1 cellular context compared by ENCODE assay signal in genomic region chr13:48037346-48038173, GRCh38.
A peak's percentile ranks its signal among the peaks of the same experiment; 100 is the strongest.
TF ChIP-seq lines count a peak whose summit lies in the region.

Gene NUDT15, plus strand, starts transcription at chr13:48037726. Its CDS starts 21 bp downstream, at chr13:48037747.

TF ChIP-seq in HepG2, 621 proteins besides CTCF, POLR2A, EP300 and RAD21 (continued from another document and continues in another):
- TF ChIP-seq BRF2 (CRISPR knock-in tag; IDR thresholded peaks at IDR 0.05) (peak; percentile 83; the same call in 1 of the 2 replicates), PREB (CRISPR knock-in tag; IDR thresholded peaks at IDR 0.05) (0 out of 2 replicates have a peak, but pooled peaks have one; percentile 19), ZNF207 (IDR thresholded peaks at IDR 0.05; ENCODE audit: borderline replicate concordance) (no peak), SMARCC2 (IDR thresholded peaks at IDR 0.05) (no peak), DMAP1 (CRISPR knock-in tag; IDR thresholded peaks at IDR 0.05) (peak; percentile 98), NR3C1 (CRISPR knock-in tag; IDR thresholded peaks at IDR 0.05) (no peak), HOXA9 (CRISPR knock-in tag; IDR thresholded peaks at IDR 0.05; ENCODE audit: borderline replicate concordance) (no peak; the same call in 1 of the 2 replicates), MTF1 (CRISPR knock-in tag; IDR thresholded peaks at IDR 0.05) (peak; percentile 94; the same call in 1 of the 2 replicates), ZNF414 (CRISPR knock-in tag; IDR thresholded peaks at IDR 0.05) (peak; percentile 91; the same call in 1 of the 2 replicates), POLR2G (IDR thresholded peaks at IDR 0.05; ENCODE audit: low read depth, low read length) (peak; percentile 99), NR2F2 (IDR thresholded peaks at IDR 0.05; ENCODE audit: borderline replicate concordance, low read depth) (no peak), DNMT3B (CRISPR knock-in tag; conservative IDR thresholded peaks at IDR 0.05) (peak; percentile 45; the same call in 1 of the 2 replicates), ZNF558 (CRISPR knock-in tag; IDR thresholded peaks at IDR 0.05; ENCODE audit: borderline replicate concordance) (no peak), AGO2 (optimal IDR thresholded peaks at IDR 0.05; ENCODE audit: low read depth, low read length) (peak; percentile 97), ZNF121 (CRISPR knock-in tag; IDR thresholded peaks at IDR 0.05) (0 out of 2 replicates have a peak, but pooled peaks have one; percentile 39), GLI4 (CRISPR knock-in tag; IDR thresholded peaks at IDR 0.05; ENCODE audit: borderline replicate concordance) (peak; percentile 41; the same call in 1 of the 2 replicates), SIX4 (CRISPR knock-in tag; IDR thresholded peaks at IDR 0.05) (no peak; the same call in 1 of the 2 replicates), ZC3H13 (CRISPR knock-in tag; IDR thresholded peaks at IDR 0.05) (peak; percentile 95), ZNF232 (CRISPR knock-in tag; IDR thresholded peaks at IDR 0.05; ENCODE audit: borderline replicate concordance) (peak; percentile 51; the same call in 1 of the 2 replicates), SYNCRIP (IDR thresholded peaks at IDR 0.05; ENCODE audit: insufficient read depth, low read depth, low read length) (no peak), NFKB2 (CRISPR knock-in tag; IDR thresholded peaks at IDR 0.05; ENCODE audit: borderline replicate concordance) (peak; percentile 85; the same call in 1 of the 2 replicates), FOXO1 (CRISPR knock-in tag; IDR thresholded peaks at IDR 0.05) (peak; percentile 27), ZMYM2 (CRISPR knock-in tag; IDR thresholded peaks at IDR 0.05) (peak; percentile 85), ZBTB37 (CRISPR knock-in tag; IDR thresholded peaks at IDR 0.05) (no peak), ZNF775 (CRISPR knock-in tag; IDR thresholded peaks at IDR 0.05; ENCODE audit: borderline replicate concordance) (0 out of 2 replicates have a peak, but pooled peaks have one; percentile 68), ZNF354B (CRISPR knock-in tag; IDR thresholded peaks at IDR 0.05) (no peak; the same call in 1 of the 2 replicates), ZNF772 (CRISPR knock-in tag; IDR thresholded peaks at IDR 0.05) (peak; percentile 88), PRPF4 (IDR thresholded peaks at IDR 0.05; ENCODE audit: low read depth, low read length, poor library complexity, severe bottlenecking) (no peak), FOXK2 (IDR thresholded peaks at IDR 0.05) (no peak), KDM4B (CRISPR knock-in tag; IDR thresholded peaks at IDR 0.05) (peak; percentile 83; the same call in 1 of the 2 replicates), PTBP1 (IDR thresholded peaks at IDR 0.05; ENCODE audit: low read depth, low read length, poor library complexity, severe bottlenecking) (no peak), REXO4 (CRISPR knock-in tag; IDR thresholded peaks at IDR 0.05; ENCODE audit: borderline replicate concordance) (no peak), ZBTB8A (CRISPR knock-in tag; IDR thresholded peaks at IDR 0.05; ENCODE audit: borderline replicate concordance, low read depth) (0 out of 2 replicates have a peak, but pooled peaks have one; percentile 79), IKZF4 (CRISPR knock-in tag; IDR thresholded peaks at IDR 0.05; ENCODE audit: borderline replicate concordance, low read depth, not compliant biosample characterization) (peak; percentile 96), TBX2 (CRISPR knock-in tag; IDR thresholded peaks at IDR 0.05; ENCODE audit: borderline replicate concordance) (peak; percentile 92), ZBTB34 (CRISPR knock-in tag; IDR thresholded peaks at IDR 0.05) (no peak), REST (IDR thresholded peaks at IDR 0.05; ENCODE audit: borderline replicate concordance in 1 of 2, low read depth in 1 of 2, low read length in 2 of 2) (no peak), NCOA5 (CRISPR knock-in tag; IDR thresholded peaks at IDR 0.05) (no peak), ZNF761 (CRISPR knock-in tag; conservative IDR thresholded peaks at IDR 0.05) (peak; percentile 97)
- TF ChIP-seq, protein P1, sequence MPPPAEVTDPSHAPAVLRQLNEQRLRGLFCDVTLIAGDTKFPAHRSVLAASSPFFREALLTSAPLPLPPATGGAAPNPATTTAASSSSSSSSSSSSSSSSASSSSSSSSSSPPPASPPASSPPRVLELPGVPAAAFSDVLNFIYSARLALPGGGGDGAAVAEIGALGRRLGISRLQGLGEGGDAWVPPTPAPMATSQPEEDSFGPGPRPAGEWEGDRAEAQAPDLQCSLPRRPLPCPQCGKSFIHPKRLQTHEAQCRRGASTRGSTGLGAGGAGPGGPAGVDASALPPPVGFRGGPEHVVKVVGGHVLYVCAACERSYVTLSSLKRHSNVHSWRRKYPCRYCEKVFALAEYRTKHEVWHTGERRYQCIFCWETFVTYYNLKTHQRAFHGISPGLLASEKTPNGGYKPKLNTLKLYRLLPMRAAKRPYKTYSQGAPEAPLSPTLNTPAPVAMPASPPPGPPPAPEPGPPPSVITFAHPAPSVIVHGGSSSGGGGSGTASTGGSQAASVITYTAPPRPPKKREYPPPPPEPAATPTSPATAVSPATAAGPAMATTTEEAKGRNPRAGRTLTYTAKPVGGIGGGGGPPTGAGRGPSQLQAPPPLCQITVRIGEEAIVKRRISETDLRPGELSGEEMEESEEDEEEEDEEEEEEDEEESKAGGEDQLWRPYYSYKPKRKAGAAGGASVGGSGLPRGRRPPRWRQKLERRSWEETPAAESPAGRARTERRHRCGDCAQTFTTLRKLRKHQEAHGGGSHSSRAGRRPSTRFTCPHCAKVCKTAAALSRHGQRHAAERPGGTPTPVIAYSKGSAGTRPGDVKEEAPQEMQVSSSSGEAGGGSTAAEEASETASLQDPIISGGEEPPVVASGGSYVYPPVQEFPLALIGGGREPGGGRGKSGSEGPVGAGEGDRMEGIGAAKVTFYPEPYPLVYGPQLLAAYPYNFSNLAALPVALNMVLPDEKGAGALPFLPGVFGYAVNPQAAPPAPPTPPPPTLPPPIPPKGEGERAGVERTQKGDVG (CRISPR knock-in tag; IDR thresholded peaks at IDR 0.05; ENCODE audit: borderline replicate concordance): no peak
- TF ChIP-seq, protein P2, sequence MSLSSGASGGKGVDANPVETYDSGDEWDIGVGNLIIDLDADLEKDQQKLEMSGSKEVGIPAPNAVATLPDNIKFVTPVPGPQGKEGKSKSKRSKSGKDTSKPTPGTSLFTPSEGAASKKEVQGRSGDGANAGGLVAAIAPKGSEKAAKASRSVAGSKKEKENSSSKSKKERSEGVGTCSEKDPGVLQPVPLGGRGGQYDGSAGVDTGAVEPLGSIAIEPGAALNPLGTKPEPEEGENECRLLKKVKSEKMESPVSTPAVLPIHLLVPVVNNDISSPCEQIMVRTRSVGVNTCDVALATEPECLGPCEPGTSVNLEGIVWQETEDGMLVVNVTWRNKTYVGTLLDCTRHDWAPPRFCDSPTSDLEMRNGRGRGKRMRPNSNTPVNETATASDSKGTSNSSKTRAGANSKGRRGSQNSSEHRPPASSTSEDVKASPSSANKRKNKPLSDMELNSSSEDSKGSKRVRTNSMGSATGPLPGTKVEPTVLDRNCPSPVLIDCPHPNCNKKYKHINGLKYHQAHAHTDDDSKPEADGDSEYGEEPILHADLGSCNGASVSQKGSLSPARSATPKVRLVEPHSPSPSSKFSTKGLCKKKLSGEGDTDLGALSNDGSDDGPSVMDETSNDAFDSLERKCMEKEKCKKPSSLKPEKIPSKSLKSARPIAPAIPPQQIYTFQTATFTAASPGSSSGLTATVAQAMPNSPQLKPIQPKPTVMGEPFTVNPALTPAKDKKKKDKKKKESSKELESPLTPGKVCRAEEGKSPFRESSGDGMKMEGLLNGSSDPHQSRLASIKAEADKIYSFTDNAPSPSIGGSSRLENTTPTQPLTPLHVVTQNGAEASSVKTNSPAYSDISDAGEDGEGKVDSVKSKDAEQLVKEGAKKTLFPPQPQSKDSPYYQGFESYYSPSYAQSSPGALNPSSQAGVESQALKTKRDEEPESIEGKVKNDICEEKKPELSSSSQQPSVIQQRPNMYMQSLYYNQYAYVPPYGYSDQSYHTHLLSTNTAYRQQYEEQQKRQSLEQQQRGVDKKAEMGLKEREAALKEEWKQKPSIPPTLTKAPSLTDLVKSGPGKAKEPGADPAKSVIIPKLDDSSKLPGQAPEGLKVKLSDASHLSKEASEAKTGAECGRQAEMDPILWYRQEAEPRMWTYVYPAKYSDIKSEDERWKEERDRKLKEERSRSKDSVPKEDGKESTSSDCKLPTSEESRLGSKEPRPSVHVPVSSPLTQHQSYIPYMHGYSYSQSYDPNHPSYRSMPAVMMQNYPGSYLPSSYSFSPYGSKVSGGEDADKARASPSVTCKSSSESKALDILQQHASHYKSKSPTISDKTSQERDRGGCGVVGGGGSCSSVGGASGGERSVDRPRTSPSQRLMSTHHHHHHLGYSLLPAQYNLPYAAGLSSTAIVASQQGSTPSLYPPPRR (CRISPR knock-in tag; IDR thresholded peaks at IDR 0.05; ENCODE audit: borderline replicate concordance): peak; percentile 87
- TF ChIP-seq, protein P3, sequence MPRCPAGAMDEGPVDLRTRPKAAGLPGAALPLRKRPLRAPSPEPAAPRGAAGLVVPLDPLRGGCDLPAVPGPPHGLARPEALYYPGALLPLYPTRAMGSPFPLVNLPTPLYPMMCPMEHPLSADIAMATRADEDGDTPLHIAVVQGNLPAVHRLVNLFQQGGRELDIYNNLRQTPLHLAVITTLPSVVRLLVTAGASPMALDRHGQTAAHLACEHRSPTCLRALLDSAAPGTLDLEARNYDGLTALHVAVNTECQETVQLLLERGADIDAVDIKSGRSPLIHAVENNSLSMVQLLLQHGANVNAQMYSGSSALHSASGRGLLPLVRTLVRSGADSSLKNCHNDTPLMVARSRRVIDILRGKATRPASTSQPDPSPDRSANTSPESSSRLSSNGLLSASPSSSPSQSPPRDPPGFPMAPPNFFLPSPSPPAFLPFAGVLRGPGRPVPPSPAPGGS (CRISPR knock-in tag; IDR thresholded peaks at IDR 0.05): peak; percentile 95
